20 cellular contexts compared by ENCODE assay signal in genomic region chr3:16171825-16172224, GRCh38. TPM values are rescaled to one million over a fixed set of nuclear protein-coding genes. Genes with fewer than 3 reads are reported as not detected.
"Had no signal": no experiment of that assay in that cellular context is flagged by ENCODE, and none has a peak within 500 bp of the region (broad histone marks: within the 10 kb centered on the region; RNA-seq: fewer than 3 reads in every experiment).

No MANE protein-coding gene starts in this region.

- H3K27me3 ChIP-seq: colonic mucosa, heart left ventricle, sigmoid colon, stomach had no signal

- H3K4me3 ChIP-seq: colonic mucosa, heart left ventricle, sigmoid colon, skin epidermis, stomach had no signal

- H3K27ac Mint-ChIP-seq: endodermal cell; naive thymus-derived CD8-positive, alpha-beta T cell had no signal

- DNase-seq: cerebellar nuclear complex; colonic mucosa; effector CD4-positive, alpha-beta T cell; endodermal cell; erythroblast; foreskin melanocyte; heart left ventricle; hypothalamus; islet precursor cell; left ventricle myocardium superior; mammary epithelial cell; naive thymus-derived CD8-positive, alpha-beta T cell; sigmoid colon; stimulated activated naive CD4-positive, alpha-beta T cell; stomach; substantia nigra; trophoblast cell had no signal

- ATAC-seq: heart left ventricle; left ventricle myocardium superior; naive thymus-derived CD8-positive, alpha-beta T cell had no signal

- H3K4me1 Mint-ChIP-seq: endodermal cell; naive thymus-derived CD8-positive, alpha-beta T cell had no signal

- H3K27ac ChIP-seq: colonic mucosa, heart left ventricle, neutrophil, sigmoid colon, skin epidermis, stomach had no signal

- H3K9me3 ChIP-seq: colonic mucosa, heart left ventricle, neutrophil, sigmoid colon, stomach had no signal

- H3K36me3 ChIP-seq: colonic mucosa, heart left ventricle, neutrophil, sigmoid colon, stomach had no signal

- H3K4me1 ChIP-seq: colonic mucosa had no signal

- H3K4me3 Mint-ChIP-seq: endodermal cell; naive thymus-derived CD8-positive, alpha-beta T cell had no signal

RNA-seq across cellular contexts. Expression of gene GALNT15, which starts 2.7 kb away (rescaled TPM):
- total RNA-seq: mononuclear cell; naive thymus-derived CD8-positive, alpha-beta T cell had no signal
- polyA plus RNA-seq: naive thymus-derived CD8-positive, alpha-beta T cell had no signal
